ENCODE assay signal across 8 cellular contexts in genomic region chr3:148075829-148076716, GRCh38.
DNase-seq lines count a peak whose midpoint lies in the region; ATAC-seq, FAIRE-seq and TF ChIP-seq lines count a peak whose summit lies in the region.

No MANE protein-coding gene starts in this region.

- H3K36me3 Mint-ChIP-seq in activated CD4-positive, alpha-beta T cell treated with anti-CD3 and anti-CD28 coated beads, Interleukin-2, amount 10 ng/mL, durations not matched to agents 24 days and 14 days (ENCODE audit: low read depth), result no peaks in the 10 kb centered on the region
- H3K36me3 Mint-ChIP-seq in activated T-cell treated with anti-CD3 and anti-CD28 coated beads, Interleukin-2, amount 50 U/mL, for 4 hours (ENCODE audit: insufficient read depth), result no peaks in the 10 kb centered on the region

- no peaks in the 10 kb centered on the region for H3K27me3 Mint-ChIP-seq in activated CD4-positive, alpha-beta T cell treated with anti-CD3 and anti-CD28 coated beads, Interleukin-2, amount 10 ng/mL, durations not matched to agents 24 days and 14 days
- H3K27me3 Mint-ChIP-seq in activated T-cell treated with anti-CD3 and anti-CD28 coated beads, Interleukin-2, amount 50 U/mL, for 4 hours (ENCODE audit: low read depth), result no peaks in the 10 kb centered on the region

- H3K9me3 ChIP-seq in upper lobe of left lung, result no peaks in the 10 kb centered on the region

- TF ChIP-seq POLR2A in upper lobe of left lung (IDR thresholded peaks at IDR 0.05), result no peak

- 49 to 51% methylated on average over 5 of the region's 5 CpGs for WGBS in upper lobe of left lung, 2 donors

- H3K36me3 ChIP-seq in upper lobe of left lung, result no peaks in the 10 kb centered on the region

- no peak overlapping the region for H3K27ac Mint-ChIP-seq in activated CD4-positive, alpha-beta T cell treated with anti-CD3 and anti-CD28 coated beads, Interleukin-2, amount 10 ng/mL, durations not matched to agents 24 days and 14 days

- no peaks in the 10 kb centered on the region for H3K27me3 ChIP-seq in upper lobe of left lung

- peak in 1 of 2 donors; percentile 63 for ATAC-seq in upper lobe of left lung (ENCODE audit: low FRiP score in 2 of 2)
- ATAC-seq in activated T-cell treated with anti-CD3 and anti-CD28 coated beads, Interleukin-2, amount 50 U/mL, for 4 hours, result no peak

- no peaks in the 10 kb centered on the region for H3K9me3 Mint-ChIP-seq in activated CD4-positive, alpha-beta T cell treated with anti-CD3 and anti-CD28 coated beads, Interleukin-2, amount 10 ng/mL, durations not matched to agents 24 days and 14 days
- no peaks in the 10 kb centered on the region for H3K9me3 Mint-ChIP-seq in activated T-cell treated with anti-CD3 and anti-CD28 coated beads, Interleukin-2, amount 50 U/mL, for 4 hours

- H3K4me3 ChIP-seq in upper lobe of left lung, result no peak overlapping the region

- no peaks in the 10 kb centered on the region for H3K4me1 ChIP-seq in upper lobe of left lung

- DNase-seq in EH (ENCODE audit: low read depth) (peak; percentile 68), LHCN-M2 (ENCODE audit: low read depth) (peak; percentile 78), iPS-NIHi11 (ENCODE audit: low spot score) (peak; percentile 29), upper lobe of left lung (no peak)
- no peak for DNase-seq in stimulated activated naive CD4-positive, alpha-beta T cell (lab: John Stamatoyannopoulos, UW)
- no peak for DNase-seq in activated CD4-positive, alpha-beta T cell treated with anti-CD3 and anti-CD28 coated beads, Interleukin-2, amount 10 ng/mL, durations not matched to agents 24 days and 14 days
- no peak for DNase-seq in activated T-cell treated with anti-CD3 and anti-CD28 coated beads, Interleukin-2, amount 50 U/mL, for 4 hours

- H3K4me1 Mint-ChIP-seq in activated CD4-positive, alpha-beta T cell treated with anti-CD3 and anti-CD28 coated beads, Interleukin-2, amount 10 ng/mL, durations not matched to agents 24 days and 14 days, result no peaks in the 10 kb centered on the region
- H3K4me1 Mint-ChIP-seq in activated T-cell treated with anti-CD3 and anti-CD28 coated beads, Interleukin-2, amount 50 U/mL, for 4 hours (ENCODE audit: low read depth), result no peaks in the 10 kb centered on the region

- no peak for TF ChIP-seq EP300 in upper lobe of left lung (IDR thresholded peaks at IDR 0.05)

- no peak overlapping the region for H3K27ac ChIP-seq in upper lobe of left lung

- peak; percentile 71 for FAIRE-seq in TTC549 (lab: Jason Lieb, UNC)

- TF ChIP-seq CTCF in upper lobe of left lung (IDR thresholded peaks at IDR 0.05), result peak in 5 of 6 experiments; percentile 13 to 44 (median 22)

- no peak overlapping the region for H3K4me3 Mint-ChIP-seq in activated CD4-positive, alpha-beta T cell treated with anti-CD3 and anti-CD28 coated beads, Interleukin-2, amount 10 ng/mL, durations not matched to agents 24 days and 14 days
- no peak overlapping the region for H3K4me3 Mint-ChIP-seq in activated T-cell treated with anti-CD3 and anti-CD28 coated beads, Interleukin-2, amount 50 U/mL, for 4 hours

- intact Hi-C loops in activated CD4-positive, alpha-beta T cell treated with anti-CD3 and anti-CD28 coated beads, Interleukin-2, amount 10 ng/mL, durations not matched to agents 24 days and 14 days (cut with micrococcal nuclease), result no loop called here

Comparison
In these comparisons a context has a peak if more than half of its experiments do, and no peak if none do; other contexts are left out.
1. DNase-seq: peak in EH (single experiment), LHCN-M2 (single experiment) and iPS-NIHi11 (single experiment); none in upper lobe of left lung (0 of 2), stimulated activated naive CD4-positive, alpha-beta T cell (0 of 6), activated CD4-positive, alpha-beta T cell treated with anti-CD3 and anti-CD28 coated beads, Interleukin-2, amount 10 ng/mL, durations not matched to agents 24 days and 14 days (single experiment) and activated T-cell treated with anti-CD3 and anti-CD28 coated beads, Interleukin-2, amount 50 U/mL, for 4 hours (single experiment).